Comparison of ENCODE assay signal across 8 cellular contexts in genomic region chr17:79778504-79779087, GRCh38. TPM values are rescaled to one million over a fixed set of nuclear protein-coding genes. Genes with fewer than 3 reads are reported as not detected.
A peak's percentile ranks its signal among the peaks of the same experiment; 100 is the strongest.
DNase-seq lines count a peak whose midpoint lies in the region; ATAC-seq and TF ChIP-seq lines count a peak whose summit lies in the region.

No MANE protein-coding gene starts in this region.

- H3K27ac Mint-ChIP-seq in activated CD4-positive, alpha-beta T cell treated with anti-CD3 and anti-CD28 coated beads, Interleukin-2, amount 10 ng/mL, durations not matched to agents 7 days and 5 days: peak overlapping the region; percentile 76
- peak overlapping the region; percentile 38 for H3K27ac Mint-ChIP-seq in memory B cell

- no peak for TF ChIP-seq POLR2A in NB4 (IDR thresholded peaks at IDR 0.05; ENCODE audit: extremely low read depth, insufficient read length)

- no peak for DNase-seq in activated CD4-positive, alpha-beta T cell treated with anti-CD3 and anti-CD28 coated beads, Interleukin-2, amount 10 ng/mL, durations not matched to agents 7 days and 5 days
- no peak for DNase-seq in activated CD4-positive, alpha-beta T cell treated with anti-CD3 and anti-CD28 coated beads for 4 hours
- peak; percentile 80 for DNase-seq in NB4 (ENCODE audit: low read depth)
- DNase-seq in astrocyte of the hippocampus (ENCODE audit: low read depth, low spot score): peak; percentile 33
- DNase-seq in memory B cell (ENCODE audit: low spot score in 2 of 2): no peak
- DNase-seq in kidney glomerular epithelial cell (lab: John Stamatoyannopoulos, UW): no peak
- no peak for DNase-seq in NK-92 (lab: John Stamatoyannopoulos, UW; ENCODE audit: unreplicated experiment)

- POLR2A ChIA-PET in activated CD4-positive, alpha-beta T cell treated with anti-CD3 and anti-CD28 coated beads, Interleukin-2, amount 10 ng/mL, durations not matched to agents 7 days and 5 days (lab: Charles Lee): no interaction called here

- ATAC-seq in memory B cell (ENCODE audit: low read depth) (no peak), GM19324 (IDR thresholded peaks at IDR 0.05; ENCODE audit: low FRiP score, unreplicated experiment) (no peak)

- TF ChIP-seq CTCF in NB4 (IDR thresholded peaks at IDR 0.05; ENCODE audit: low read depth, low read length): no peak

- H3K4me3 Mint-ChIP-seq in activated CD4-positive, alpha-beta T cell treated with anti-CD3 and anti-CD28 coated beads, Interleukin-2, amount 10 ng/mL, durations not matched to agents 7 days and 5 days: peak overlapping the region; percentile 82
- H3K4me3 Mint-ChIP-seq in memory B cell: peak overlapping the region; percentile 85

- peak overlapping the region; percentile 68 for H3K4me3 ChIP-seq in NB4 (ENCODE audit: low read depth, low read length)

- H3K36me3 Mint-ChIP-seq in activated CD4-positive, alpha-beta T cell treated with anti-CD3 and anti-CD28 coated beads, Interleukin-2, amount 10 ng/mL, durations not matched to agents 7 days and 5 days (ENCODE audit: low read depth): no peaks in the 10 kb centered on the region
- no peaks in the 10 kb centered on the region for H3K36me3 Mint-ChIP-seq in memory B cell

- CTCF ChIA-PET in activated CD4-positive, alpha-beta T cell treated with anti-CD3 and anti-CD28 coated beads, Interleukin-2, amount 10 ng/mL, durations not matched to agents 7 days and 5 days (lab: Charles Lee): interaction anchor here (0.6 to 0.9 kb wide), 4 partner anchors 35 to 1137 kb away, joined by 3 to 7 read pairs (median 4); no protein-coding TSS in a partner anchor

- peaks cover 32% of the 10 kb centered on the region for H3K4me1 Mint-ChIP-seq in activated CD4-positive, alpha-beta T cell treated with anti-CD3 and anti-CD28 coated beads, Interleukin-2, amount 10 ng/mL, durations not matched to agents 7 days and 5 days
- H3K4me1 Mint-ChIP-seq in memory B cell: peaks cover 11% of the 10 kb centered on the region

- H3K27me3 Mint-ChIP-seq in activated CD4-positive, alpha-beta T cell treated with anti-CD3 and anti-CD28 coated beads, Interleukin-2, amount 10 ng/mL, durations not matched to agents 7 days and 5 days: peaks cover 66% of the 10 kb centered on the region
- H3K27me3 Mint-ChIP-seq in memory B cell: peaks cover 42% of the 10 kb centered on the region

- no peaks in the 10 kb centered on the region for H3K9me3 Mint-ChIP-seq in activated CD4-positive, alpha-beta T cell treated with anti-CD3 and anti-CD28 coated beads, Interleukin-2, amount 10 ng/mL, durations not matched to agents 7 days and 5 days
- H3K9me3 Mint-ChIP-seq in memory B cell: no peaks in the 10 kb centered on the region

RNA-seq across cellular contexts. Expression of gene CBX2, which starts 0.6 kb away (rescaled TPM):
- total RNA-seq in activated CD4-positive, alpha-beta T cell treated with anti-CD3 and anti-CD28 coated beads, Interleukin-2, amount 10 ng/mL, durations not matched to agents 7 days and 5 days: 1 to 10 TPM; 4.6 to 5.5 TPM

RNA-seq across cellular contexts. Expression of gene CBX8, which starts 18.3 kb away (rescaled TPM):
- total RNA-seq in activated CD4-positive, alpha-beta T cell treated with anti-CD3 and anti-CD28 coated beads, Interleukin-2, amount 10 ng/mL, durations not matched to agents 7 days and 5 days: 1 to 10 TPM; 4.3 to 6.4 TPM

RNA-seq across cellular contexts. Expression of gene ENPP7, which starts 47.9 kb away (rescaled TPM):
- total RNA-seq in activated CD4-positive, alpha-beta T cell treated with anti-CD3 and anti-CD28 coated beads, Interleukin-2, amount 10 ng/mL, durations not matched to agents 7 days and 5 days: not detected

Comparison
In these comparisons a context has a peak if more than half of its experiments do, and no peak if none do; other contexts are left out.
1. DNase-seq: peak in NB4 (single experiment) and astrocyte of the hippocampus (single experiment); none in activated CD4-positive, alpha-beta T cell treated with anti-CD3 and anti-CD28 coated beads, Interleukin-2, amount 10 ng/mL, durations not matched to agents 7 days and 5 days (single experiment), activated CD4-positive, alpha-beta T cell treated with anti-CD3 and anti-CD28 coated beads for 4 hours (0 of 2), memory B cell (0 of 2), kidney glomerular epithelial cell (single experiment) and NK-92 (single experiment).